ENCODE assay signal across 24 cellular contexts in genomic region chr10:30592770-30593169, GRCh38. TPM values are rescaled to one million over a fixed set of nuclear protein-coding genes. Genes with fewer than 3 reads are reported as not detected.
"Had no signal": no experiment of that assay in that cellular context is flagged by ENCODE, and none has a peak within 500 bp of the region (broad histone marks: within the 10 kb centered on the region; RNA-seq: fewer than 3 reads in every experiment).

No MANE protein-coding gene starts in this region.

RNA-seq across cellular contexts. Expression of gene LYZL2, which starts 36.8 kb away (rescaled TPM):
- total RNA-seq: heart right ventricle; hepatocyte; kidney; left colon; left ventricle myocardium inferior; lower leg skin; lung; mucosa of descending colon; myocyte; naive thymus-derived CD4-positive, alpha-beta T cell; natural killer cell treated with Interleukin-12 subunit alpha and Interleukin-12 subunit beta and Interleukin-15 and Interleukin-18, amount 100 ng/mL, for 72 hours; omental fat pad; ovary; right cardiac atrium; sigmoid colon; skeletal muscle tissue; smooth muscle cell; stomach; thyroid gland; transverse colon; upper lobe of left lung; urinary bladder; vagina had no signal
- polyA plus RNA-seq: heart right ventricle; hepatocyte; lung; naive thymus-derived CD4-positive, alpha-beta T cell; neural cell; ovary; right cardiac atrium; sigmoid colon; smooth muscle cell; stomach; urinary bladder had no signal
